In genomic region chr19:44955500-44956439, GRCh38 we compare ENCODE assay signal across 1 cellular context.
A peak's percentile ranks its signal among the peaks of the same experiment; 100 is the strongest.
TF ChIP-seq lines count a peak whose summit lies in the region.

No MANE protein-coding gene starts in this region.

TF ChIP-seq in HepG2, 621 proteins besides CTCF, POLR2A, EP300 and RAD21 (continued from another document):
- TF ChIP-seq ZNF296 (CRISPR knock-in tag; conservative IDR thresholded peaks at IDR 0.05) (no peak), MTA1 (CRISPR knock-in tag; IDR thresholded peaks at IDR 0.05; ENCODE audit: borderline replicate concordance) (no peak), ZNF841 (CRISPR knock-in tag; IDR thresholded peaks at IDR 0.05; ENCODE audit: borderline replicate concordance) (no peak), ZNF616 (CRISPR knock-in tag; IDR thresholded peaks at IDR 0.05; ENCODE audit: low read depth) (no peak), ZSCAN12 (CRISPR knock-in tag; IDR thresholded peaks at IDR 0.05) (no peak), ETV6 (CRISPR knock-in tag; conservative IDR thresholded peaks at IDR 0.05) (no peak), ZNF235 (CRISPR knock-in tag; IDR thresholded peaks at IDR 0.05; ENCODE audit: borderline replicate concordance) (0 out of 2 replicates have a peak, but pooled peaks have one; percentile 6), CREB1 (IDR thresholded peaks at IDR 0.05) (no peak), CREB1 (CRISPR knock-in tag; IDR thresholded peaks at IDR 0.05) (no peak), FOSL1 (CRISPR knock-in tag; IDR thresholded peaks at IDR 0.05; ENCODE audit: borderline replicate concordance) (no peak), PHF8 (CRISPR knock-in tag; IDR thresholded peaks at IDR 0.05) (peak; percentile 56; the same call in 1 of the 2 replicates), HDAC6 (IDR thresholded peaks at IDR 0.05; ENCODE audit: low read depth, low read length) (no peak), MXI1 (IDR thresholded peaks at IDR 0.05; ENCODE audit: borderline replicate concordance, low read depth, low read length) (peak; percentile 41; the same call in 1 of the 3 replicates), JUNB (CRISPR knock-in tag; IDR thresholded peaks at IDR 0.05; ENCODE audit: borderline replicate concordance) (0 out of 2 replicates have a peak, but pooled peaks have one; percentile 33), MATR3 (CRISPR knock-in tag; IDR thresholded peaks at IDR 0.05) (no peak), ATF6 (CRISPR knock-in tag; conservative IDR thresholded peaks at IDR 0.05) (no peak), ZSCAN31 (CRISPR knock-in tag; IDR thresholded peaks at IDR 0.05; ENCODE audit: low read depth) (no peak), LCORL (IDR thresholded peaks at IDR 0.05) (no peak), LCORL (CRISPR knock-in tag; IDR thresholded peaks at IDR 0.05) (no peak), SMARCE1 (IDR thresholded peaks at IDR 0.05; ENCODE audit: borderline replicate concordance) (no peak), ZNF687 (CRISPR knock-in tag; IDR thresholded peaks at IDR 0.05) (peak; percentile 61), ZNF619 (CRISPR knock-in tag; IDR thresholded peaks at IDR 0.05) (no peak), ZNF24 (IDR thresholded peaks at IDR 0.05) (no peak), HDAC2 (CRISPR knock-in tag; IDR thresholded peaks at IDR 0.05) (0 out of 2 replicates have a peak, but pooled peaks have one; percentile 18), ZNF501 (CRISPR knock-in tag; IDR thresholded peaks at IDR 0.05) (peak; percentile 0; the same call in 1 of the 2 replicates), RFX5 (IDR thresholded peaks at IDR 0.05; ENCODE audit: low read depth, low read length) (no peak), RARG (CRISPR knock-in tag; IDR thresholded peaks at IDR 0.05; ENCODE audit: low read depth) (no peak), UBTF (CRISPR knock-in tag; IDR thresholded peaks at IDR 0.05) (peak; percentile 42; the same call in 1 of the 2 replicates), NRL (CRISPR knock-in tag; IDR thresholded peaks at IDR 0.05; ENCODE audit: borderline replicate concordance) (peak; percentile 55; the same call in 1 of the 2 replicates), CCDC6 (CRISPR knock-in tag; IDR thresholded peaks at IDR 0.05) (0 out of 2 replicates have a peak, but pooled peaks have one; percentile 26)
